Comparison of ENCODE assay signal across 11 cellular contexts in genomic region chr3:16253601-16254000, GRCh38. TPM values are rescaled to one million over a fixed set of nuclear protein-coding genes. Genes with fewer than 3 reads are reported as not detected.
A peak's percentile ranks its signal among the peaks of the same experiment; 100 is the strongest.
DNase-seq lines count a peak whose midpoint lies in the region; ATAC-seq and TF ChIP-seq lines count a peak whose summit lies in the region.
"Had no signal": no experiment of that assay in that cellular context is flagged by ENCODE, and none has a peak within 500 bp of the region (broad histone marks: within the 10 kb centered on the region; RNA-seq: fewer than 3 reads in every experiment).

No MANE protein-coding gene starts in this region.

- no peak for TF ChIP-seq POLR2A in sigmoid colon (IDR thresholded peaks at IDR 0.05)

- H3K4me1 ChIP-seq in hepatocyte (ENCODE audit: insufficient read depth) (peaks cover 21% of the 10 kb centered on the region), sigmoid colon (peaks cover 0 to 6% (median 0%) of the 10 kb centered on the region in 4 donors)

- DNase-seq in KBM-7 (peak; percentile 11), anterior cingulate cortex (lab: John Stamatoyannopoulos, UW) (peak in 36 of 58 donors; percentile 5 to 72 (median 27)), hepatocyte (ENCODE audit: low spot score) (no peak), sigmoid colon (peak; percentile 84)
- no peak for DNase-seq in activated CD4-positive, alpha-beta T cell treated with anti-CD3 and anti-CD28 coated beads, Interleukin-2, amount 50 U/mL, for 48 hours
- DNase-seq: activated naive CD8-positive, alpha-beta T cell treated with anti-CD3 and anti-CD28 coated beads, Interleukin-2, amount 50 U/mL, for 24 hours; effector memory CD8-positive, alpha-beta T cell; NCI-H2171 had no signal

- H3K79me2 ChIP-seq in hepatocyte, result no peaks in the 10 kb centered on the region

- in situ Hi-C loops in KBM-7 (cut with MboI; ENCODE audit: low pct_unique_long_range_greater_than_20kb, low sequenced_read_pairs), result no loop called here

- 86% methylated on average over 7 of the region's 7 CpGs for WGBS in hepatocyte (ENCODE audit: low lambda C conversion rate, missing lambda C conversion rate)
- 84 to 89% methylated on average over 7 of the region's 7 CpGs for WGBS in sigmoid colon, 2 donors

- H3K4me3 ChIP-seq in hepatocyte (no peak overlapping the region), sigmoid colon (no peak overlapping the region)

- intact Hi-C loops in sigmoid colon (cut with DNase I), result no loop called here

- H3K4me2 ChIP-seq in hepatocyte, result no peak overlapping the region

- H3K9me2 ChIP-seq in hepatocyte (replicated peaks; ENCODE audit: insufficient read depth), result no peaks in the 10 kb centered on the region

- H3K9me3 ChIP-seq in hepatocyte (ENCODE audit: low read depth), result no peaks in the 10 kb centered on the region
- H3K9me3 ChIP-seq in sigmoid colon, result no peaks in the 10 kb centered on the region

- no peak overlapping the region for H2AFZ ChIP-seq in hepatocyte

- H3K36me3 ChIP-seq in hepatocyte (replicated peaks; ENCODE audit: insufficient read depth, low read depth) (no peaks in the 10 kb centered on the region), sigmoid colon (peaks cover 0 to 3% (median 0%) of the 10 kb centered on the region in 4 donors)

- ATAC-seq in HG03460 (IDR thresholded peaks at IDR 0.05; ENCODE audit: unreplicated experiment), result no peak
- no peak for ATAC-seq in HG02678 (IDR thresholded peaks at IDR 0.05; ENCODE audit: unreplicated experiment)
- ATAC-seq in HG03521 (IDR thresholded peaks at IDR 0.05; ENCODE audit: unreplicated experiment), result no peak
- ATAC-seq: activated naive CD8-positive, alpha-beta T cell treated with anti-CD3 and anti-CD28 coated beads, Interleukin-2, amount 50 U/mL, for 24 hours; effector memory CD8-positive, alpha-beta T cell had no signal

- H4K20me1 ChIP-seq in hepatocyte (ENCODE audit: insufficient read depth, poor library complexity, severe bottlenecking), result no peaks in the 10 kb centered on the region

- no peak for TF ChIP-seq EP300 in sigmoid colon (IDR thresholded peaks at IDR 0.05)

- no peaks in the 10 kb centered on the region for H3K27me3 ChIP-seq in hepatocyte
- H3K27me3 ChIP-seq in sigmoid colon, result no peaks in the 10 kb centered on the region

- TF ChIP-seq CTCF in hepatocyte (IDR thresholded peaks at IDR 0.05; ENCODE audit: poor library complexity) (no peak), sigmoid colon (IDR thresholded peaks at IDR 0.05) (no peak)

- H3K27ac ChIP-seq in hepatocyte, result peak overlapping the region; percentile 70
- no peak overlapping the region for H3K27ac ChIP-seq in sigmoid colon

RNA-seq across cellular contexts. Expression of gene DPH3, which starts 11.1 kb away (rescaled TPM):
- total RNA-seq in hepatocyte (36.9 and 45.1 TPM in 2 replicates), sigmoid colon (10 to 100 TPM; 23.7 to 28.8 (median 25.7) TPM)
- polyA plus RNA-seq in hepatocyte (51.8 and 55.0 TPM in 2 replicates), sigmoid colon (10 to 100 TPM; 14.6 to 30.1 (median 23.4) TPM)

RNA-seq across cellular contexts. Expression of gene OXNAD1, which starts 11.4 kb away (rescaled TPM):
- total RNA-seq in hepatocyte, result 14.7 and 21.1 TPM in 2 replicates
- polyA plus RNA-seq in hepatocyte, result 11.9 and 14.4 TPM in 2 replicates
- total RNA-seq in sigmoid colon, result 10 to 100 TPM; 11.3 to 17.5 (median 12.2) TPM
- polyA plus RNA-seq in sigmoid colon, result 10 to 100 TPM; 14.4 to 23.1 (median 18.2) TPM

Comparison
In these comparisons a context has a peak if more than half of its experiments do, and no peak if none do; other contexts are left out.
1. DNase-seq: peak in KBM-7 (single experiment), anterior cingulate cortex (36 of 58) and sigmoid colon (single experiment); none in hepatocyte (single experiment) and activated CD4-positive, alpha-beta T cell treated with anti-CD3 and anti-CD28 coated beads, Interleukin-2, amount 50 U/mL, for 48 hours (0 of 2).